Comparison of ENCODE assay signal across 2 cellular contexts in the genomic region with DNA sequence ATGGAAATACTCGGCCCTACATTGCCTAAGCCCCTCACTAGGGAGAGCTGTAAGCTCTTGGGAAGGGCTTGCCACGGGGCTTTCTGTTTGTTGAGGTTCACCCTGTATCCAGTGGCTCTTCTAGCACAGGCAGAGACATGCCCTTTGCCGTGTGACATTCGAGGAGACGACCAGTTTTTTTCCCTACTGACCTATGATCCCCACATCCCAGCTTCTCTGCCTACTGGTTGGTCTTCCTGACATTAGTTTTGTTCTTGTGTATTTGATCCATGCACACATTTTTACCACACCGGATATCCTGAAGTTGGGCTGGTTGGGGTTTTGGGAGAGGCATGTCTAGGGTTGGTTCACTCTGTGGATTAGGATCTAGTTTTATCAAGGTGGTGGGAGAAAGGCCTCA.
TF ChIP-seq lines count a peak whose summit lies in the region.

No MANE protein-coding gene starts in this region.

TF ChIP-seq in GM23338, 12 proteins besides CTCF, POLR2A, EP300 and RAD21 (continues in another document):
- TF ChIP-seq EZH2 (IDR thresholded peaks at IDR 0.05; ENCODE audit: low read depth, unreplicated experiment) (no peak), CREB1 (CRISPR knock-in tag; IDR thresholded peaks at IDR 0.05; ENCODE audit: low read depth) (no peak), JUNB (IDR thresholded peaks at IDR 0.05; ENCODE audit: unreplicated experiment) (no peak), NANOG (IDR thresholded peaks at IDR 0.05; ENCODE audit: borderline replicate concordance) (no peak), POLR2AphosphoS5 (IDR thresholded peaks at IDR 0.05; ENCODE audit: low read depth) (no peak), STAT1 (IDR thresholded peaks at IDR 0.05; ENCODE audit: unreplicated experiment) (no peak), ETS1 (IDR thresholded peaks at IDR 0.05) (no peak), ZNF114 (CRISPR knock-in tag; IDR thresholded peaks at IDR 0.05) (no peak), ZNF462 (CRISPR knock-in tag; IDR thresholded peaks at IDR 0.05) (no peak), REST (IDR thresholded peaks at IDR 0.05; ENCODE audit: unreplicated experiment) (no peak)

TF ChIP-seq in K562, 482 proteins besides CTCF, POLR2A, EP300 and RAD21:
- no peak for TF ChIP-seq STAT5B (CRISPR knock-in tag; IDR thresholded peaks at IDR 0.05)
- TF ChIP-seq ZNF639 (CRISPR knock-in tag; conservative IDR thresholded peaks at IDR 0.05 in 1 of 2, IDR thresholded peaks at IDR 0.05 in 1 of 2): no peak
- no peak for TF ChIP-seq ESRRA (IDR thresholded peaks at IDR 0.05; ENCODE audit: borderline replicate concordance, low read depth)
- TF ChIP-seq THRAP3 (IDR thresholded peaks at IDR 0.05; ENCODE audit: borderline replicate concordance): no peak
- TF ChIP-seq HDAC3 (IDR thresholded peaks at IDR 0.05; ENCODE audit: borderline replicate concordance, partially characterized antibody): no peak
- TF ChIP-seq CBX8 (IDR thresholded peaks at IDR 0.05; ENCODE audit: borderline replicate concordance, extremely low read depth, low read depth, low read length, poor library complexity, severe bottlenecking): no peak
- no peak for TF ChIP-seq ZFP30 (CRISPR knock-in tag; IDR thresholded peaks at IDR 0.05; ENCODE audit: borderline replicate concordance)
- TF ChIP-seq CUX1 (CRISPR knock-in tag; IDR thresholded peaks at IDR 0.05): no peak
- TF ChIP-seq, protein P1, sequence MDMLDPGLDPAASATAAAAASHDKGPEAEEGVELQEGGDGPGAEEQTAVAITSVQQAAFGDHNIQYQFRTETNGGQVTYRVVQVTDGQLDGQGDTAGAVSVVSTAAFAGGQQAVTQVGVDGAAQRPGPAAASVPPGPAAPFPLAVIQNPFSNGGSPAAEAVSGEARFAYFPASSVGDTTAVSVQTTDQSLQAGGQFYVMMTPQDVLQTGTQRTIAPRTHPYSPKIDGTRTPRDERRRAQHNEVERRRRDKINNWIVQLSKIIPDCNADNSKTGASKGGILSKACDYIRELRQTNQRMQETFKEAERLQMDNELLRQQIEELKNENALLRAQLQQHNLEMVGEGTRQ (CRISPR knock-in tag; IDR thresholded peaks at IDR 0.05): no peak
- no peak for TF ChIP-seq BCOR (IDR thresholded peaks at IDR 0.05)
- no peak for TF ChIP-seq MEIS2 (IDR thresholded peaks at IDR 0.05; ENCODE audit: partially characterized antibody)
- no peak for TF ChIP-seq DLX4 (CRISPR knock-in tag; IDR thresholded peaks at IDR 0.05)
- TF ChIP-seq ZNF507 (tag; conservative IDR thresholded peaks at IDR 0.05): no peak
- TF ChIP-seq IRF1 (CRISPR knock-in tag; IDR thresholded peaks at IDR 0.05; ENCODE audit: borderline replicate concordance): no peak
- TF ChIP-seq, protein P2, sequence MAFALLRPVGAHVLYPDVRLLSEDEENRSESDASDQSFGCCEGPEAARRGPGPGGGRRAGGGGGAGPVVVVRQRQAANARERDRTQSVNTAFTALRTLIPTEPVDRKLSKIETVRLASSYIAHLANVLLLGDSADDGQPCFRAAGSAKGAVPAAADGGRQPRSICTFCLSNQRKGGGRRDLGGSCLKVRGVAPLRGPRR (CRISPR knock-in tag; IDR thresholded peaks at IDR 0.05): no peak
- no peak for TF ChIP-seq NCOA2 (IDR thresholded peaks at IDR 0.05; ENCODE audit: partially characterized antibody in 2 of 2)
- no peak for TF ChIP-seq MAFF (IDR thresholded peaks at IDR 0.05; ENCODE audit: low read length)
- TF ChIP-seq MNT (conservative IDR thresholded peaks at IDR 0.05): no peak
- TF ChIP-seq CXXC5 (CRISPR knock-in tag; IDR thresholded peaks at IDR 0.05): no peak
- no peak for TF ChIP-seq CREB3L1 (IDR thresholded peaks at IDR 0.05; ENCODE audit: borderline replicate concordance, low read depth)
